Comparison of ENCODE assay signal across 28 cellular contexts in genomic region chr6:161230339-161230738, GRCh38.
"Had no signal": no experiment of that assay in that cellular context is flagged by ENCODE, and none has a peak within 500 bp of the region (broad histone marks: within the 10 kb centered on the region; RNA-seq: fewer than 3 reads in every experiment).

No MANE protein-coding gene starts in this region.

- H3K36me3 ChIP-seq: esophagus muscularis mucosa, gastroesophageal sphincter, left lung, ovary, spleen had no signal

- DNase-seq: effector CD8-positive, alpha-beta T cell; endodermal cell; foreskin keratinocyte; heart left ventricle; hippocampal formation; left cardiac atrium; left lung; mesenchymal stem cell; mucosa of descending colon; naive B cell; nephron progenitor cell; nucleus accumbens; ovary; posterior cingulate gyrus; psoas muscle; right cardiac atrium; sigmoid colon; spleen; stimulated activated CD4-positive, alpha-beta T cell treated with anti-CD3 and anti-CD28 coated beads, Interleukin-4, amount 100 ng/mL, for 4 hours; stimulated activated naive CD8-positive, alpha-beta T cell treated with anti-CD3 and anti-CD28 coated beads, Interleukin-15, Interleukin-2, amounts not matched to agents 100 U/mL and 50 U/mL, for 24 hours; testis; tibial artery had no signal

- H3K27ac Mint-ChIP-seq: naive B cell; stimulated activated memory B cell treated with anti-CD40 and anti-IgM and Interleukin-4, amounts not matched to agents 10 μg/mL and 1 μg/mL and 100 μg/mL, for 72 hours; type B pancreatic cell had no signal

- H3K4me3 Mint-ChIP-seq: endodermal cell; mesothelial cell of epicardium; nephron progenitor cell; stimulated activated memory B cell treated with anti-CD40 and anti-IgM and Interleukin-4, amounts not matched to agents 10 μg/mL and 1 μg/mL and 100 μg/mL, for 72 hours; type B pancreatic cell had no signal

- H3K9me3 ChIP-seq: esophagus muscularis mucosa, gastroesophageal sphincter, heart left ventricle, left lung, mucosa of descending colon, ovary, psoas muscle, sigmoid colon, spleen, testis, tibial artery had no signal

- H3K9me3 Mint-ChIP-seq: endodermal cell, mesothelial cell of epicardium, type B pancreatic cell had no signal

- ATAC-seq: foreskin keratinocyte; gastroesophageal sphincter; heart left ventricle; left cardiac atrium; left lung; mucosa of descending colon; psoas muscle; right cardiac atrium; stimulated activated memory B cell treated with anti-CD40 and anti-IgM and Interleukin-4, amounts not matched to agents 10 μg/mL and 1 μg/mL and 100 μg/mL, for 72 hours; stimulated activated naive CD8-positive, alpha-beta T cell treated with anti-CD3 and anti-CD28 coated beads, Interleukin-15, Interleukin-2, amounts not matched to agents 100 U/mL and 50 U/mL, for 24 hours had no signal

- H3K27ac ChIP-seq: psoas muscle, testis, tibial artery had no signal

- H3K4me1 ChIP-seq: psoas muscle had no signal

- H3K4me3 ChIP-seq: coronary artery, esophagus muscularis mucosa, gastroesophageal sphincter, heart left ventricle, left lung, mucosa of descending colon, ovary, psoas muscle, sigmoid colon, spleen, testis, tibial artery had no signal

- H3K27me3 Mint-ChIP-seq: naive B cell; stimulated activated memory B cell treated with anti-CD40 and anti-IgM and Interleukin-4, amounts not matched to agents 10 μg/mL and 1 μg/mL and 100 μg/mL, for 72 hours; type B pancreatic cell had no signal

- H3K36me3 Mint-ChIP-seq: mesothelial cell of epicardium had no signal

- H3K27me3 ChIP-seq: esophagus muscularis mucosa, foreskin keratinocyte, gastroesophageal sphincter, heart left ventricle, left lung, ovary, sigmoid colon, spleen, testis, tibial artery had no signal
